9 cellular contexts compared by ENCODE assay signal in genomic region chr7:76281706-76282343, GRCh38. TPM values are rescaled to one million over a fixed set of nuclear protein-coding genes. Genes with fewer than 3 reads are reported as not detected.
DNase-seq lines count a peak whose midpoint lies in the region; ATAC-seq and TF ChIP-seq lines count a peak whose summit lies in the region.
"Had no signal": no experiment of that assay in that cellular context is flagged by ENCODE, and none has a peak within 500 bp of the region (broad histone marks: within the 10 kb centered on the region; RNA-seq: fewer than 3 reads in every experiment).

No MANE protein-coding gene starts in this region.

- H3K4me1 ChIP-seq in Panc1 (ENCODE audit: control insufficient read depth, insufficient read depth, low read length) (peaks cover 17% of the 10 kb centered on the region), neural progenitor cell (peaks cover 8% of the 10 kb centered on the region)
- H3K4me1 ChIP-seq in effector memory CD4-positive, alpha-beta T cell (ENCODE audit: control insufficient read depth, insufficient read depth, low read length, poor library complexity, severe bottlenecking), result peaks cover 8% of the 10 kb centered on the region

- no TSS peak for BruUV-seq in Panc1 (replicated peaks; lab: Mats Ljungman, UMichigan)

- CTCF ChIA-PET in BJ (lab: Yijun Ruan, JAX) (interaction anchor here (0.7 to 3.2 kb wide), 7 partner anchors 10 to 104 kb away, joined by 3 to 18 read pairs (median 5); no protein-coding TSS in a partner anchor), Panc1 (lab: Charles Lee) (interaction anchor here (0.5 to 1.1 kb wide), 2 partner anchors 32 to 61 kb away, joined by 6 to 17 read pairs; no protein-coding TSS in a partner anchor)

- no peak for TF ChIP-seq CTCF in BJ (IDR thresholded peaks at IDR 0.05; ENCODE audit: insufficient read depth, low read depth, low read length)
- TF ChIP-seq CTCF in Panc1 (IDR thresholded peaks at IDR 0.05), result no peak
- TF ChIP-seq CTCF in neural progenitor cell (IDR thresholded peaks at IDR 0.05), result no peak

- H3K36me3 Mint-ChIP-seq in neural progenitor cell, result no peaks in the 10 kb centered on the region

- no peak overlapping the region for H3K27ac ChIP-seq in Panc1 (ENCODE audit: low read length)
- H3K27ac ChIP-seq in effector memory CD4-positive, alpha-beta T cell (ENCODE audit: insufficient read depth, low read length, poor library complexity, severe bottlenecking), result no peak overlapping the region
- H3K27ac ChIP-seq in neural progenitor cell, result no peak overlapping the region

- H2AFZ ChIP-seq in neural progenitor cell (replicated peaks), result peak overlapping the region; percentile 90

- H3K4me2 ChIP-seq in neural progenitor cell, result peak overlapping the region; percentile 92

- no peaks in the 10 kb centered on the region for H3K9me3 Mint-ChIP-seq in neural progenitor cell

- H3K9me3 ChIP-seq in Panc1 (ENCODE audit: control insufficient read depth, insufficient read depth, low read depth, low read length) (no peaks in the 10 kb centered on the region), neural progenitor cell (ENCODE audit: low read depth) (no peaks in the 10 kb centered on the region)
- H3K9me3 ChIP-seq in effector memory CD4-positive, alpha-beta T cell (ENCODE audit: control insufficient read depth, low read length), result no peaks in the 10 kb centered on the region

- H3K9ac ChIP-seq in neural progenitor cell, result no peak overlapping the region

- ATAC-seq in Panc1 (no peak), GM21529 (IDR thresholded peaks at IDR 0.05; ENCODE audit: unreplicated experiment) (no peak), HG02678 (IDR thresholded peaks at IDR 0.05; ENCODE audit: unreplicated experiment) (no peak), HG02610 (IDR thresholded peaks at IDR 0.05; ENCODE audit: unreplicated experiment) (no peak)

- intact Hi-C loops in Panc1 (cut with micrococcal nuclease; ENCODE audit: unreplicated experiment), result no loop called here

- H3K4me3 ChIP-seq in BJ (ENCODE audit: low read depth, low read length) (peak overlapping the region; percentile 36), Panc1 (ENCODE audit: low read depth in 2 of 2, low read length in 2 of 2) (peak overlapping the region; percentile 59 to 65), neural progenitor cell (peak overlapping the region; percentile 76)
- H3K4me3 ChIP-seq in effector memory CD4-positive, alpha-beta T cell (ENCODE audit: insufficient read depth, low read depth, low read length, poor library complexity, severe bottlenecking), result peak overlapping the region; percentile 34

- peaks cover 23% of the 10 kb centered on the region for H3F3A ChIP-seq in neural progenitor cell (ENCODE audit: low read depth)

- in situ Hi-C loops in Panc1 (cut with HindIII; ENCODE audit: low pct_unique_long_range_greater_than_20kb, low sequenced_read_pairs), result no loop called here

- H3K4me3 Mint-ChIP-seq in neural progenitor cell, result peak overlapping the region; percentile 86

- no peak overlapping the region for H3K27ac Mint-ChIP-seq in neural progenitor cell

- H3K36me3 ChIP-seq in BJ (ENCODE audit: control insufficient read depth, insufficient read depth, low read length) (no peaks in the 10 kb centered on the region), Panc1 (ENCODE audit: control insufficient read depth, insufficient read depth, low read length) (no peaks in the 10 kb centered on the region), neural progenitor cell (no peaks in the 10 kb centered on the region)
- no peaks in the 10 kb centered on the region for H3K36me3 ChIP-seq in effector memory CD4-positive, alpha-beta T cell (ENCODE audit: control insufficient read depth, insufficient read depth, low read length)

- DNase-seq in BJ (ENCODE audit: low read depth) (no peak), Panc1 (ENCODE audit: low read depth, low spot score) (no peak), neural progenitor cell (ENCODE audit: low spot score) (no peak)
- no peak for DNase-seq in effector memory CD4-positive, alpha-beta T cell
- DNase-seq in activated CD8-positive, alpha-beta memory T cell treated with anti-CD3 and anti-CD28 coated beads, Interleukin-2, amount 50 U/mL, for 4 hours, result no peak
- DNase-seq: NCI-H2029 had no signal

- H3K27me3 ChIP-seq in BJ (ENCODE audit: control insufficient read depth, insufficient read depth, low read length) (peaks cover 29% of the 10 kb centered on the region), Panc1 (ENCODE audit: control insufficient read depth, insufficient read depth, low read length) (no peaks in the 10 kb centered on the region), neural progenitor cell (peaks cover 77% of the 10 kb centered on the region)
- peaks cover 14% of the 10 kb centered on the region for H3K27me3 ChIP-seq in effector memory CD4-positive, alpha-beta T cell (replicated peaks; ENCODE audit: control insufficient read depth, insufficient read depth, low read length, poor library complexity, severe bottlenecking)

- H4K20me1 ChIP-seq in neural progenitor cell (ENCODE audit: low read depth), result peaks cover 9% of the 10 kb centered on the region

- H3K27me3 Mint-ChIP-seq in neural progenitor cell (ENCODE audit: insufficient read depth, low read depth), result peaks cover 45% of the 10 kb centered on the region

- POLR2A ChIA-PET in BJ (lab: Charles Lee) (no interaction called here), Panc1 (lab: Charles Lee) (no interaction called here)

- H3K4me1 Mint-ChIP-seq in neural progenitor cell, result peaks cover 21% of the 10 kb centered on the region

- no peaks in the 10 kb centered on the region for H3K79me2 ChIP-seq in neural progenitor cell (ENCODE audit: low read depth)

RNA-seq across cellular contexts. Expression of gene HSPB1, which starts 20.6 kb away (rescaled TPM):
- 642 and 966 TPM in 2 replicates for polyA plus RNA-seq in BJ (2011; rRNA removed)
- polyA minus RNA-seq in BJ (2011; rRNA and poly(A)+ RNA removed), result 142 and 174 TPM in 2 replicates
- total RNA-seq in Panc1 (2021; ENCODE audit: unreplicated experiment) (422 TPM), neural progenitor cell (ENCODE audit: low replicate concordance) (9.7 and 20.8 TPM in 2 replicates)
- 1,072 TPM for polyA plus RNA-seq in Panc1 (2012; ENCODE audit: insufficient read length)

Comparison
In these comparisons a context has a peak if more than half of its experiments do, and no peak if none do; other contexts are left out.
1. RNA of gene HSPB1, which starts 20.6 kb away (total RNA-seq): 422 TPM in Panc1 (single experiment); 9.7 to 20.8 TPM in neural progenitor cell; every median in the first group is over 10 times any median in the second.
2. Peak in every context shown above with its lines, with median percentiles within 50 percentile points of each other: H3K4me3 ChIP-seq.